Comparison of ENCODE assay signal across 18 cellular contexts in the genomic region with DNA sequence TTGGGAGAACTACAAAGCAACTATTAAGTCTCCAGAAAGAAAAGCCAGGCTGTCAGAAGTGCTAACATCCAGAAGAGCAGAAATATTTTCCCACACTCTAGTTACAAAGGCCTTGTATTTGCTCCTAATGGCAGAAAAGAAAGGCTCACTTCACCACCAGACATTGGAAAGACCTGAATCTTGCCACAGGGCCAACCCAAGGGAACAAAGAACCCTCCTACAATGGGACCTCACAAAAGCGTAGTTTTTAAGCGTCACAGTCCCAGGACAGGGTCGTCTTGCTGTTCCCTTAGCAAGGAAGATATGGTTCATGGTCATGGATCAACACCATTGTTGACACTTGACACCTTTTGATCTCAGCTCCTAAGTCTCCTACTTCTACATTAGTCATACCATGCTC.
A peak's percentile ranks its signal among the peaks of the same experiment; 100 is the strongest.
DNase-seq lines count a peak whose midpoint lies in the region; ATAC-seq and TF ChIP-seq lines count a peak whose summit lies in the region.
"Had no signal": no experiment of that assay in that cellular context is flagged by ENCODE, and none has a peak within 500 bp of the region (broad histone marks: within the 10 kb centered on the region; RNA-seq: fewer than 3 reads in every experiment).

No MANE protein-coding gene starts in this region.

- no peak overlapping the region for H2AFZ ChIP-seq in neural progenitor cell (replicated peaks)

- no peak for ATAC-seq in GM18870 (IDR thresholded peaks at IDR 0.05; ENCODE audit: unreplicated experiment)
- ATAC-seq: CD8-positive, alpha-beta T cell; GM12878 had no signal

- DNase-seq in DMS53 (lab: John Stamatoyannopoulos, UW) (peak; percentile 48), DMS53 treated with DMSO at 0.1 percent for 48 hours (lab: John Stamatoyannopoulos, UW; ENCODE audit: unreplicated experiment) (no peak), foreskin melanocyte (peak; percentile 88), neural progenitor cell (ENCODE audit: low spot score) (no peak), GM03348 (ENCODE audit: low spot score) (no peak)
- DNase-seq: CD4-positive, CD25-positive, alpha-beta regulatory T cell; CD8-positive, alpha-beta T cell; DMS 273 treated with DMSO at 0.1 percent for 48 hours; DND-41; GOT3; HFFc6 had no signal

- H3K4me2 ChIP-seq in neural progenitor cell, result no peak overlapping the region
- H3K4me2 ChIP-seq: BLaER1 had no signal

- no peaks in the 10 kb centered on the region for H3K36me3 ChIP-seq in neural progenitor cell
- H3K36me3 ChIP-seq: BLaER1, HAP-1 had no signal

- no peak overlapping the region for H3K4me3 Mint-ChIP-seq in neural progenitor cell
- H3K4me3 Mint-ChIP-seq: B cell; CD4-positive, CD25-positive, alpha-beta regulatory T cell; CD8-positive, alpha-beta T cell; HFFc6 had no signal

- no peak overlapping the region for H3K4me3 ChIP-seq in neural progenitor cell
- H3K4me3 ChIP-seq: BLaER1, GM12878, HAP-1 had no signal

- H3K27ac Mint-ChIP-seq in neural progenitor cell, result peak overlapping the region; percentile 50
- H3K27ac Mint-ChIP-seq: B cell; CD8-positive, alpha-beta T cell; HFFc6 had no signal

- no peaks in the 10 kb centered on the region for H3K4me1 ChIP-seq in neural progenitor cell
- H3K4me1 ChIP-seq: BLaER1 had no signal

- TF ChIP-seq CTCF in neural progenitor cell (IDR thresholded peaks at IDR 0.05), result no peak

- no peaks in the 10 kb centered on the region for H3K79me2 ChIP-seq in neural progenitor cell (ENCODE audit: low read depth)

- H3K27me3 Mint-ChIP-seq in neural progenitor cell (ENCODE audit: insufficient read depth, low read depth), result no peaks in the 10 kb centered on the region

- no peaks in the 10 kb centered on the region for H3K27me3 ChIP-seq in neural progenitor cell
- H3K27me3 ChIP-seq: BLaER1 had no signal

- H3K9ac ChIP-seq in neural progenitor cell, result no peak overlapping the region
- H3K9ac ChIP-seq: BLaER1 had no signal

- H3K4me1 Mint-ChIP-seq in neural progenitor cell, result peaks cover 19% of the 10 kb centered on the region
- H3K4me1 Mint-ChIP-seq: B cell; CD4-positive, CD25-positive, alpha-beta regulatory T cell had no signal

- H3K9me3 ChIP-seq in neural progenitor cell (ENCODE audit: low read depth), result no peaks in the 10 kb centered on the region
- H3K9me3 ChIP-seq: BLaER1, HAP-1 had no signal

- no peaks in the 10 kb centered on the region for H4K20me1 ChIP-seq in neural progenitor cell (ENCODE audit: low read depth)
- H4K20me1 ChIP-seq: BLaER1 had no signal

- peaks cover 2% of the 10 kb centered on the region for H3K36me3 Mint-ChIP-seq in neural progenitor cell
- H3K36me3 Mint-ChIP-seq: CD4-positive, CD25-positive, alpha-beta regulatory T cell; CD8-positive, alpha-beta T cell had no signal

- peaks cover 19% of the 10 kb centered on the region for H3K9me3 Mint-ChIP-seq in neural progenitor cell
- H3K9me3 Mint-ChIP-seq: CD8-positive, alpha-beta T cell; HFFc6 had no signal

- no peak overlapping the region for H3K27ac ChIP-seq in neural progenitor cell
- H3K27ac ChIP-seq: 22Rv1, BLaER1, C4-2B had no signal

- H3F3A ChIP-seq in neural progenitor cell (ENCODE audit: low read depth), result no peaks in the 10 kb centered on the region

Comparison
In these comparisons a context has a peak if more than half of its experiments do, and no peak if none do; other contexts are left out.
1. DNase-seq: peak in DMS53 (single experiment) and foreskin melanocyte (single experiment); none in DMS53 treated with DMSO at 0.1 percent for 48 hours (single experiment), neural progenitor cell (single experiment) and GM03348 (single experiment).